Comparison of ENCODE assay signal across 20 cellular contexts in genomic region chr2:208047840-208048239, GRCh38. TPM values are rescaled to one million over a fixed set of nuclear protein-coding genes. Genes with fewer than 3 reads are reported as not detected.
A peak's percentile ranks its signal among the peaks of the same experiment; 100 is the strongest.
DNase-seq lines count a peak whose midpoint lies in the region; ATAC-seq, FAIRE-seq and TF ChIP-seq lines count a peak whose summit lies in the region.
"Had no signal": no experiment of that assay in that cellular context is flagged by ENCODE, and none has a peak within 500 bp of the region (broad histone marks: within the 10 kb centered on the region; RNA-seq: fewer than 3 reads in every experiment).

No MANE protein-coding gene starts in this region.

- H3K4me1 Mint-ChIP-seq in H9, result peaks cover 18 to 19% of the 10 kb centered on the region in 2 experiments

- no peak overlapping the region for H2BK20ac ChIP-seq in H9 (ENCODE audit: low read depth, low read length, poor library complexity, severe bottlenecking)

- H4K8ac ChIP-seq in H9 (replicated peaks; ENCODE audit: insufficient read length, low read depth, low read length), result no peak overlapping the region

- no peaks in the 10 kb centered on the region for H3K79me2 ChIP-seq in H9 (ENCODE audit: insufficient read depth, low read length)

- intact Hi-C loops in left colon (cut with DNase I, micrococcal nuclease), result no loop called here

- H4K91ac ChIP-seq in H9 (ENCODE audit: insufficient read length, low read depth, low read length), result no peak overlapping the region

- H3T11ph ChIP-seq in H9 (ENCODE audit: low read length), result no peak overlapping the region

- H3K23me2 ChIP-seq in H9 (ENCODE audit: insufficient read length, low read depth, low read length, poor library complexity, severe bottlenecking), result no peaks in the 10 kb centered on the region

- no peak overlapping the region; a peak in 2 of 7 replicates for H3K27ac Mint-ChIP-seq in H9

- no peaks in the 10 kb centered on the region for H3K27me3 Mint-ChIP-seq in H9 (ENCODE audit: low read depth)

- H3K4me2 ChIP-seq in H9 (ENCODE audit: insufficient read depth, insufficient read length, low read length), result no peak overlapping the region

- H3K14ac ChIP-seq in H9 (ENCODE audit: insufficient read depth, low read length), result no peak overlapping the region

- no peak overlapping the region for H2BK15ac ChIP-seq in H9 (ENCODE audit: low read depth, low read length)

- H3K9ac ChIP-seq in H9 (ENCODE audit: extremely low read depth, insufficient read length, low read length), result no peak overlapping the region

- no peaks in the 10 kb centered on the region for H3K36me3 Mint-ChIP-seq in H9 (ENCODE audit: insufficient read depth in 1 of 3, low read depth in 3 of 3)

- H3K27ac ChIP-seq in H9 (ENCODE audit: insufficient read length, low read depth, low read length) (no peak overlapping the region), RWPE2 (ENCODE audit: poor library complexity, severe bottlenecking) (no peak overlapping the region)
- H3K27ac ChIP-seq: SJCRH30 had no signal

- no peak overlapping the region for H3K18ac ChIP-seq in H9 (ENCODE audit: insufficient read length, low read depth, low read length)

- H3K23ac ChIP-seq in H9 (ENCODE audit: insufficient read length, low read depth, low read length), result no peak overlapping the region

- H3K4me3 ChIP-seq in RWPE2 (ENCODE audit: severe bottlenecking), result no peak overlapping the region
- H3K4me3 ChIP-seq: SJCRH30 had no signal

- ATAC-seq in RWPE2 (ENCODE audit: low read depth), result peak; percentile 38; the same call in 1 of the 3 replicates
- ATAC-seq in left colon, result peak; percentile 93
- no peak for ATAC-seq in GM19035 (IDR thresholded peaks at IDR 0.05; ENCODE audit: unreplicated experiment)
- ATAC-seq in GM21360 (IDR thresholded peaks at IDR 0.05; ENCODE audit: unreplicated experiment), result no peak

- DNase-seq in DMS53 (lab: John Stamatoyannopoulos, UW), result peak; percentile 41
- DNase-seq in H9, result peak; percentile 16
- DNase-seq in RWPE2 (ENCODE audit: low spot score), result no peak
- DNase-seq in left colon, result peak; percentile 35 to 46
- no peak for DNase-seq in urothelium cell line (ENCODE audit: low spot score)
- no peak for DNase-seq in NCI-H2107 (lab: John Stamatoyannopoulos, UW)
- DNase-seq: C1 segment of cervical spinal cord, GF-D8, NCI-H1436, NCI-H2029, NCI-H226, NCI-H526, OCI-M1, RPMI8226, SJCRH30 had no signal

- H2AK5ac ChIP-seq in H9 (ENCODE audit: insufficient read length, low read length), result no peak overlapping the region

- no peak overlapping the region for H2BK5ac ChIP-seq in H9 (ENCODE audit: insufficient read length, low read length)

- H3K9me3 Mint-ChIP-seq in H9, result no peaks in the 10 kb centered on the region

- H3K4me3 Mint-ChIP-seq in H9, result no peak overlapping the region

- H3K4ac ChIP-seq in H9 (ENCODE audit: low read depth, low read length), result no peak overlapping the region

- H2AFZ ChIP-seq in H9 (ENCODE audit: low read length), result no peak overlapping the region

- H3K4me1 ChIP-seq in H9 (ENCODE audit: insufficient read depth, low read length) (no peaks in the 10 kb centered on the region), RWPE2 (ENCODE audit: insufficient read depth, poor library complexity, severe bottlenecking) (no peaks in the 10 kb centered on the region)

- no peak overlapping the region for H2BK12ac ChIP-seq in H9 (ENCODE audit: insufficient read length, low read depth, low read length)

- no peak overlapping the region for H2BK120ac ChIP-seq in H9 (ENCODE audit: low read depth, low read length, poor library complexity, severe bottlenecking)

- no peak for FAIRE-seq in urothelium cell line (lab: Jason Lieb, UNC)
- FAIRE-seq: GM12891, GM18507, H54 had no signal

- no peaks in the 10 kb centered on the region for H3K9me3 ChIP-seq in H9 (ENCODE audit: control insufficient read depth, low read depth, low read length)
- no peaks in the 10 kb centered on the region for H3K9me3 ChIP-seq in RWPE2 (ENCODE audit: severe bottlenecking)
- H3K9me3 ChIP-seq: SJCRH30 had no signal

- no peaks in the 10 kb centered on the region for H4K20me1 ChIP-seq in H9 (ENCODE audit: control insufficient read depth, insufficient read depth, insufficient read length)

- H3K79me1 ChIP-seq in H9 (ENCODE audit: insufficient read depth, low read depth, low read length, poor library complexity, severe bottlenecking), result no peaks in the 10 kb centered on the region

- TF ChIP-seq CTCF in H9 (conservative IDR thresholded peaks at IDR 0.05), result no peak
- TF ChIP-seq CTCF in RWPE2 (IDR thresholded peaks at IDR 0.05; ENCODE audit: poor library complexity, severe bottlenecking), result no peak

- H3K56ac ChIP-seq in H9 (ENCODE audit: insufficient read length, low read depth, low read length), result no peak overlapping the region

- WGBS in H9 (ENCODE audit: extremely low coverage, insufficient read length, low lambda C conversion rate), result no CpG with 5 or more reads among the region's 3 CpGs

- H3K27me3 ChIP-seq in H9 (ENCODE audit: insufficient read depth, low read length) (no peaks in the 10 kb centered on the region), RWPE2 (ENCODE audit: insufficient read depth, poor library complexity, severe bottlenecking) (no peaks in the 10 kb centered on the region)

- no peak overlapping the region for H4K5ac ChIP-seq in H9 (ENCODE audit: insufficient read length, low read depth, low read length)

- no peaks in the 10 kb centered on the region for H3K36me3 ChIP-seq in RWPE2 (ENCODE audit: low read depth)
- H3K36me3 ChIP-seq: SJCRH30 had no signal

RNA-seq across cellular contexts. Expression of gene PLEKHM3, which starts 22.5 kb away (rescaled TPM):
- total RNA-seq in H9 (2021) (7.3 and 7.5 TPM in 2 replicates), left colon (10 to 100 TPM in 1 of 2 donors, 1 to 10 TPM in 1; 9.8 to 10.4 TPM)

Comparison
In these comparisons a context has a peak if more than half of its experiments do, and no peak if none do; other contexts are left out.
1. DNase-seq: peak in DMS53 (single experiment), H9 (single experiment) and left colon (2 of 2); none in RWPE2 (single experiment), urothelium cell line (single experiment) and NCI-H2107 (single experiment).
2. ATAC-seq: peak in RWPE2 (single experiment) and left colon (single experiment); none in GM19035 (single experiment) and GM21360 (single experiment).